In genomic region chr1:208351838-208352237, GRCh38 we compare ENCODE assay signal across 29 cellular contexts.
"Had no signal": no experiment of that assay in that cellular context is flagged by ENCODE, and none has a peak within 500 bp of the region (broad histone marks: within the 10 kb centered on the region; RNA-seq: fewer than 3 reads in every experiment).

No MANE protein-coding gene starts in this region.

- H3K4me3 ChIP-seq: left lung, lower lobe of right lung, mucosa of descending colon, ovary, prostate gland, sigmoid colon, spleen, suprapubic skin, thoracic aorta, tibial artery, upper lobe of right lung had no signal

- H3K27ac ChIP-seq: left lung, lower lobe of right lung, ovary, prostate gland, sigmoid colon, spleen, suprapubic skin, thoracic aorta, tibial artery, upper lobe of right lung had no signal

- H3K9me3 ChIP-seq: left lung, lower lobe of right lung, mucosa of descending colon, ovary, prostate gland, spleen, suprapubic skin, thoracic aorta, tibial artery, upper lobe of right lung had no signal

- DNase-seq: hypothalamus; immature natural killer cell; kidney; left colon; left lung; lower lobe of right lung; mammary epithelial cell; mesenchymal stem cell; midbrain; mucosa of descending colon; naive thymus-derived CD4-positive, alpha-beta T cell; ovary; posterior cingulate gyrus; retina; right cardiac atrium; sigmoid colon; small intestine; spleen; stimulated activated CD4-positive, alpha-beta T cell treated with anti-CD3 and anti-CD28 coated beads, Interleukin-4, amount 100 ng/mL, for 24 hours; stimulated activated naive CD4-positive, alpha-beta T cell; tibial artery; upper lobe of right lung had no signal

- ATAC-seq: left colon; left lung; lower lobe of right lung; mucosa of descending colon; naive thymus-derived CD4-positive, alpha-beta T cell; natural killer cell treated with Interleukin-12 subunit alpha and Interleukin-12 subunit beta and Interleukin-15 and Interleukin-18, amount 100 ng/mL, for 72 hours; right cardiac atrium; stimulated activated effector memory CD8-positive, alpha-beta T cell treated with anti-CD3 and anti-CD28 coated beads, Interleukin-12 subunit alpha, Interleukin-12 subunit beta, amount 100 ng/mL, for 72 hours; upper lobe of right lung had no signal

- H3K4me1 ChIP-seq: left lung, lower lobe of right lung, prostate gland, sigmoid colon, spleen, suprapubic skin, upper lobe of right lung had no signal

- FAIRE-seq: islet of Langerhans, kidney, small intestine, urothelium cell line had no signal

- H3K27me3 ChIP-seq: left lung, ovary, sigmoid colon, spleen, suprapubic skin, tibial artery, upper lobe of right lung had no signal

- H3K36me3 ChIP-seq: left lung, lower lobe of right lung, ovary, prostate gland, sigmoid colon, spleen, suprapubic skin, thoracic aorta, tibial artery, upper lobe of right lung had no signal
